Comparison of ENCODE assay signal across 1 cellular context in the genomic region with DNA sequence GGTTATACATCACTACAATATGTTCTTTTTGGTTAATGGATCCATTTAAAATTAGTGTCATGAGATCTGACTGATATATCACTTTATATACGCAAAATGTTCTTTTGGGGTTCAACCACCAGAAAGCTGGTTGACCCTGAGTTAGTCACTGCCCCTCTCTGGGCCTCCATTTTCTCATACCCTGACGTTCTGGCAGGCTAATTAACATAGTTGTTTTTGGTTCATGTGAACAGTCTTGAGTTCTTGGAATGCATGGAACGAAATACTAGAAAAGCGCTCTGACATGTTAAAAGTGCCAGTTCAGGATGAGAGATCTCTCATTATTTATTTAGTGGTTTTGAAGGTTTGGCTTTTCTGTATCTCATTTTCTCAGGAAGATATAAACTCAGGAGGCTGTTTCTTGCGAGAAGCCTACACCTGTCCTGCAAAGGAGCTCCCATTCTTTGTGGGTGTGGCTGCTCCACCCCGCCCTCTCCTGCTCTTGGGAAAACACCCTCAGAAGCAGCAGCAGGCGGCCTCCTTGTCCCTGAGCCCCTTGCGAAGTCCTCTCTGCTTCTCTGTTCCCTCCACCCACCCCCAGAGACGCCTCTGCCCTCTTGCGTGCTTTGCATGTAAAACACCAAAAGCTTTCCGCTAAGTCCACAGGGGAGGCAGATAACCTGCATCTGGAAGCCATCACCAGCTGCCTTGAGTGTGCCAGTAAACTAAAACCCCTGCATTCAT.
TF ChIP-seq lines count a peak whose summit lies in the region.

No MANE protein-coding gene starts in this region.

TF ChIP-seq in HEK293, 187 proteins besides CTCF, POLR2A, EP300 and RAD21 (continued from another document and continues in another):
- TF ChIP-seq ZNF776 (tag by site-specific recombination; IDR thresholded peaks at IDR 0.05; ENCODE audit: borderline replicate concordance) (no peak), ZNF37A (tag by site-specific recombination; IDR thresholded peaks at IDR 0.05) (no peak), ZBTB17 (tag by site-specific recombination; IDR thresholded peaks at IDR 0.05) (0 out of 2 replicates have a peak, but pooled peaks have one; percentile 10), ZNF433 (tag by site-specific recombination; IDR thresholded peaks at IDR 0.05; ENCODE audit: low read depth) (no peak), FEZF1 (tag by site-specific recombination; IDR thresholded peaks at IDR 0.05) (no peak), ZNF426 (tag by site-specific recombination; IDR thresholded peaks at IDR 0.05) (no peak), KLF16 (tag by site-specific recombination; IDR thresholded peaks at IDR 0.05) (no peak), ZNF350 (tag by site-specific recombination; IDR thresholded peaks at IDR 0.05) (no peak), ZNF600 (tag by site-specific recombination; IDR thresholded peaks at IDR 0.05) (no peak), ZSCAN16 (tag by site-specific recombination; IDR thresholded peaks at IDR 0.05) (no peak), ZNF223 (tag by site-specific recombination; IDR thresholded peaks at IDR 0.05) (no peak), MYNN (tag by site-specific recombination; IDR thresholded peaks at IDR 0.05; ENCODE audit: borderline replicate concordance) (no peak), ZNF366 (tag by site-specific recombination; conservative IDR thresholded peaks at IDR 0.05) (no peak), SP2 (tag by site-specific recombination; IDR thresholded peaks at IDR 0.05) (no peak), ZNF654 (tag by site-specific recombination; IDR thresholded peaks at IDR 0.05; ENCODE audit: low read depth) (no peak), ZNF174 (tag by site-specific recombination; IDR thresholded peaks at IDR 0.05) (no peak), ZNF626 (tag by site-specific recombination; IDR thresholded peaks at IDR 0.05) (no peak), ZNF423 (tag by site-specific recombination; IDR thresholded peaks at IDR 0.05) (no peak), ZNF843 (tag by site-specific recombination; IDR thresholded peaks at IDR 0.05) (peak; percentile 59; the same call in 1 of the 2 replicates), ZNF24 (tag by site-specific recombination; IDR thresholded peaks at IDR 0.05) (no peak), GLIS1 (tag by site-specific recombination; IDR thresholded peaks at IDR 0.05) (peak; percentile 88), ZNF785 (tag by site-specific recombination; IDR thresholded peaks at IDR 0.05) (no peak), ZNF777 (tag by site-specific recombination; IDR thresholded peaks at IDR 0.05; ENCODE audit: borderline replicate concordance) (no peak), ZNF747 (tag by site-specific recombination; IDR thresholded peaks at IDR 0.05) (no peak), ZNF623 (tag by site-specific recombination; IDR thresholded peaks at IDR 0.05) (no peak), ZBTB48 (tag by site-specific recombination; IDR thresholded peaks at IDR 0.05) (peak; percentile 46; the same call in 1 of the 2 replicates), ZBTB1 (tag by site-specific recombination; IDR thresholded peaks at IDR 0.05) (no peak), ZNF138 (tag by site-specific recombination; IDR thresholded peaks at IDR 0.05; ENCODE audit: borderline replicate concordance) (no peak)
- TF ChIP-seq, protein P1, sequence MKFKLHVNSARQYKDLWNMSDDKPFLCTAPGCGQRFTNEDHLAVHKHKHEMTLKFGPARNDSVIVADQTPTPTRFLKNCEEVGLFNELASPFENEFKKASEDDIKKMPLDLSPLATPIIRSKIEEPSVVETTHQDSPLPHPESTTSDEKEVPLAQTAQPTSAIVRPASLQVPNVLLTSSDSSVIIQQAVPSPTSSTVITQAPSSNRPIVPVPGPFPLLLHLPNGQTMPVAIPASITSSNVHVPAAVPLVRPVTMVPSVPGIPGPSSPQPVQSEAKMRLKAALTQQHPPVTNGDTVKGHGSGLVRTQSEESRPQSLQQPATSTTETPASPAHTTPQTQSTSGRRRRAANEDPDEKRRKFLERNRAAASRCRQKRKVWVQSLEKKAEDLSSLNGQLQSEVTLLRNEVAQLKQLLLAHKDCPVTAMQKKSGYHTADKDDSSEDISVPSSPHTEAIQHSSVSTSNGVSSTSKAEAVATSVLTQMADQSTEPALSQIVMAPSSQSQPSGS (tag by site-specific recombination; IDR thresholded peaks at IDR 0.05; ENCODE audit: low read depth), result no peak
- TF ChIP-seq, protein P2, sequence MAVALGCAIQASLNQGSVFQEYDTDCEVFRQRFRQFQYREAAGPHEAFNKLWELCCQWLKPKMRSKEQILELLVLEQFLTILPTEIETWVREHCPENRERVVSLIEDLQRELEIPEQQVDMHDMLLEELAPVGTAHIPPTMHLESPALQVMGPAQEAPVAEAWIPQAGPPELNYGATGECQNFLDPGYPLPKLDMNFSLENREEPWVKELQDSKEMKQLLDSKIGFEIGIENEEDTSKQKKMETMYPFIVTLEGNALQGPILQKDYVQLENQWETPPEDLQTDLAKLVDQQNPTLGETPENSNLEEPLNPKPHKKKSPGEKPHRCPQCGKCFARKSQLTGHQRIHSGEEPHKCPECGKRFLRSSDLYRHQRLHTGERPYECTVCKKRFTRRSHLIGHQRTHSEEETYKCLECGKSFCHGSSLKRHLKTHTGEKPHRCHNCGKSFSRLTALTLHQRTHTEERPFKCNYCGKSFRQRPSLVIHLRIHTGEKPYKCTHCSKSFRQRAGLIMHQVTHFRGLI (tag by site-specific recombination; IDR thresholded peaks at IDR 0.05), result no peak
- TF ChIP-seq, protein P3, sequence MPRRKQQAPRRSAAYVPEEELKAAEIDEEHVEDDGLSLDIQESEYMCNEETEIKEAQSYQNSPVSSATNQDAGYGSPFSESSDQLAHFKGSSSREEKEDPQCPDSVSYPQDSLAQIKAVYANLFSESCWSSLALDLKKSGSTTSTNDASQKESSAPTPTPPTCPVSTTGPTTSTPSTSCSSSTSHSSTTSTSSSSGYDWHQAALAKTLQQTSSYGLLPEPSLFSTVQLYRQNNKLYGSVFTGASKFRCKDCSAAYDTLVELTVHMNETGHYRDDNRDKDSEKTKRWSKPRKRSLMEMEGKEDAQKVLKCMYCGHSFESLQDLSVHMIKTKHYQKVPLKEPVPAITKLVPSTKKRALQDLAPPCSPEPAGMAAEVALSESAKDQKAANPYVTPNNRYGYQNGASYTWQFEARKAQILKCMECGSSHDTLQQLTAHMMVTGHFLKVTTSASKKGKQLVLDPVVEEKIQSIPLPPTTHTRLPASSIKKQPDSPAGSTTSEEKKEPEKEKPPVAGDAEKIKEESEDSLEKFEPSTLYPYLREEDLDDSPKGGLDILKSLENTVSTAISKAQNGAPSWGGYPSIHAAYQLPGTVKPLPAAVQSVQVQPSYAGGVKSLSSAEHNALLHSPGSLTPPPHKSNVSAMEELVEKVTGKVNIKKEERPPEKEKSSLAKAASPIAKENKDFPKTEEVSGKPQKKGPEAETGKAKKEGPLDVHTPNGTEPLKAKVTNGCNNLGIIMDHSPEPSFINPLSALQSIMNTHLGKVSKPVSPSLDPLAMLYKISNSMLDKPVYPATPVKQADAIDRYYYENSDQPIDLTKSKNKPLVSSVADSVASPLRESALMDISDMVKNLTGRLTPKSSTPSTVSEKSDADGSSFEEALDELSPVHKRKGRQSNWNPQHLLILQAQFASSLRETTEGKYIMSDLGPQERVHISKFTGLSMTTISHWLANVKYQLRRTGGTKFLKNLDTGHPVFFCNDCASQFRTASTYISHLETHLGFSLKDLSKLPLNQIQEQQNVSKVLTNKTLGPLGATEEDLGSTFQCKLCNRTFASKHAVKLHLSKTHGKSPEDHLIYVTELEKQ (tag by site-specific recombination; IDR thresholded peaks at IDR 0.05; ENCODE audit: borderline replicate concordance), result peak; percentile 48; the same call in 1 of the 2 replicates
- TF ChIP-seq, protein P4, sequence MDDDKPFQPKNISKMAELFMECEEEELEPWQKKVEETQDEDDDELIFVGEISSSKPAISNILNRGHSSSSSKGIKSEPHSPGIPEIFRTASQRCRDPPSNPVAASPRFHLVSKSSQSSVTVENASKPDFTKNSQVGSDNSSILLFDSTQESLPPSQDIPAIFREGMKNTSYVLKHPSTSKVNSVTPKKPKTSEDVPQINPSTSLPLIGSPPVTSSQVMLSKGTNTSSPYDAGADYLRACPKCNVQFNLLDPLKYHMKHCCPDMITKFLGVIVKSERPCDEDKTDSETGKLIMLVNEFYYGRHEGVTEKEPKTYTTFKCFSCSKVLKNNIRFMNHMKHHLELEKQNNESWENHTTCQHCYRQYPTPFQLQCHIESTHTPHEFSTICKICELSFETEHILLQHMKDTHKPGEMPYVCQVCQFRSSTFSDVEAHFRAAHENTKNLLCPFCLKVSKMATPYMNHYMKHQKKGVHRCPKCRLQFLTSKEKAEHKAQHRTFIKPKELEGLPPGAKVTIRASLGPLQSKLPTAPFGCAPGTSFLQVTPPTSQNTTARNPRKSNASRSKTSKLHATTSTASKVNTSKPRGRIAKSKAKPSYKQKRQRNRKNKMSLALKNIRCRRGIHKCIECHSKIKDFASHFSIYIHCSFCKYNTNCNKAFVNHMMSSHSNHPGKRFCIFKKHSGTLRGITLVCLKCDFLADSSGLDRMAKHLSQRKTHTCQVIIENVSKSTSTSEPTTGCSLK (tag by site-specific recombination; IDR thresholded peaks at IDR 0.05), result no peak
- TF ChIP-seq, protein P5, sequence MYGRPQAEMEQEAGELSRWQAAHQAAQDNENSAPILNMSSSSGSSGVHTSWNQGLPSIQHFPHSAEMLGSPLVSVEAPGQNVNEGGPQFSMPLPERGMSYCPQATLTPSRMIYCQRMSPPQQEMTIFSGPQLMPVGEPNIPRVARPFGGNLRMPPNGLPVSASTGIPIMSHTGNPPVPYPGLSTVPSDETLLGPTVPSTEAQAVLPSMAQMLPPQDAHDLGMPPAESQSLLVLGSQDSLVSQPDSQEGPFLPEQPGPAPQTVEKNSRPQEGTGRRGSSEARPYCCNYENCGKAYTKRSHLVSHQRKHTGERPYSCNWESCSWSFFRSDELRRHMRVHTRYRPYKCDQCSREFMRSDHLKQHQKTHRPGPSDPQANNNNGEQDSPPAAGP (tag by site-specific recombination; IDR thresholded peaks at IDR 0.05), result no peak
- TF ChIP-seq, protein P6, sequence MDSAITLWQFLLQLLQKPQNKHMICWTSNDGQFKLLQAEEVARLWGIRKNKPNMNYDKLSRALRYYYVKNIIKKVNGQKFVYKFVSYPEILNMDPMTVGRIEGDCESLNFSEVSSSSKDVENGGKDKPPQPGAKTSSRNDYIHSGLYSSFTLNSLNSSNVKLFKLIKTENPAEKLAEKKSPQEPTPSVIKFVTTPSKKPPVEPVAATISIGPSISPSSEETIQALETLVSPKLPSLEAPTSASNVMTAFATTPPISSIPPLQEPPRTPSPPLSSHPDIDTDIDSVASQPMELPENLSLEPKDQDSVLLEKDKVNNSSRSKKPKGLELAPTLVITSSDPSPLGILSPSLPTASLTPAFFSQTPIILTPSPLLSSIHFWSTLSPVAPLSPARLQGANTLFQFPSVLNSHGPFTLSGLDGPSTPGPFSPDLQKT (IDR thresholded peaks at IDR 0.05; ENCODE audit: borderline replicate concordance, low read depth, low read length), result no peak
- TF ChIP-seq, protein P7, sequence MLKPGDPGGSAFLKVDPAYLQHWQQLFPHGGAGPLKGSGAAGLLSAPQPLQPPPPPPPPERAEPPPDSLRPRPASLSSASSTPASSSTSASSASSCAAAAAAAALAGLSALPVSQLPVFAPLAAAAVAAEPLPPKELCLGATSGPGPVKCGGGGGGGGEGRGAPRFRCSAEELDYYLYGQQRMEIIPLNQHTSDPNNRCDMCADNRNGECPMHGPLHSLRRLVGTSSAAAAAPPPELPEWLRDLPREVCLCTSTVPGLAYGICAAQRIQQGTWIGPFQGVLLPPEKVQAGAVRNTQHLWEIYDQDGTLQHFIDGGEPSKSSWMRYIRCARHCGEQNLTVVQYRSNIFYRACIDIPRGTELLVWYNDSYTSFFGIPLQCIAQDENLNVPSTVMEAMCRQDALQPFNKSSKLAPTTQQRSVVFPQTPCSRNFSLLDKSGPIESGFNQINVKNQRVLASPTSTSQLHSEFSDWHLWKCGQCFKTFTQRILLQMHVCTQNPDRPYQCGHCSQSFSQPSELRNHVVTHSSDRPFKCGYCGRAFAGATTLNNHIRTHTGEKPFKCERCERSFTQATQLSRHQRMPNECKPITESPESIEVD (tag by site-specific recombination; IDR thresholded peaks at IDR 0.05), result peak; percentile 93
- TF ChIP-seq, protein P8, sequence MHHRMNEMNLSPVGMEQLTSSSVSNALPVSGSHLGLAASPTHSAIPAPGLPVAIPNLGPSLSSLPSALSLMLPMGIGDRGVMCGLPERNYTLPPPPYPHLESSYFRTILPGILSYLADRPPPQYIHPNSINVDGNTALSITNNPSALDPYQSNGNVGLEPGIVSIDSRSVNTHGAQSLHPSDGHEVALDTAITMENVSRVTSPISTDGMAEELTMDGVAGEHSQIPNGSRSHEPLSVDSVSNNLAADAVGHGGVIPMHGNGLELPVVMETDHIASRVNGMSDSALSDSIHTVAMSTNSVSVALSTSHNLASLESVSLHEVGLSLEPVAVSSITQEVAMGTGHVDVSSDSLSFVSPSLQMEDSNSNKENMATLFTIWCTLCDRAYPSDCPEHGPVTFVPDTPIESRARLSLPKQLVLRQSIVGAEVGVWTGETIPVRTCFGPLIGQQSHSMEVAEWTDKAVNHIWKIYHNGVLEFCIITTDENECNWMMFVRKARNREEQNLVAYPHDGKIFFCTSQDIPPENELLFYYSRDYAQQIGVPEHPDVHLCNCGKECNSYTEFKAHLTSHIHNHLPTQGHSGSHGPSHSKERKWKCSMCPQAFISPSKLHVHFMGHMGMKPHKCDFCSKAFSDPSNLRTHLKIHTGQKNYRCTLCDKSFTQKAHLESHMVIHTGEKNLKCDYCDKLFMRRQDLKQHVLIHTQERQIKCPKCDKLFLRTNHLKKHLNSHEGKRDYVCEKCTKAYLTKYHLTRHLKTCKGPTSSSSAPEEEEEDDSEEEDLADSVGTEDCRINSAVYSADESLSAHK (tag by site-specific recombination; IDR thresholded peaks at IDR 0.05), result 0 out of 2 replicates have a peak, but pooled peaks have one; percentile 27
- TF ChIP-seq, protein P9, sequence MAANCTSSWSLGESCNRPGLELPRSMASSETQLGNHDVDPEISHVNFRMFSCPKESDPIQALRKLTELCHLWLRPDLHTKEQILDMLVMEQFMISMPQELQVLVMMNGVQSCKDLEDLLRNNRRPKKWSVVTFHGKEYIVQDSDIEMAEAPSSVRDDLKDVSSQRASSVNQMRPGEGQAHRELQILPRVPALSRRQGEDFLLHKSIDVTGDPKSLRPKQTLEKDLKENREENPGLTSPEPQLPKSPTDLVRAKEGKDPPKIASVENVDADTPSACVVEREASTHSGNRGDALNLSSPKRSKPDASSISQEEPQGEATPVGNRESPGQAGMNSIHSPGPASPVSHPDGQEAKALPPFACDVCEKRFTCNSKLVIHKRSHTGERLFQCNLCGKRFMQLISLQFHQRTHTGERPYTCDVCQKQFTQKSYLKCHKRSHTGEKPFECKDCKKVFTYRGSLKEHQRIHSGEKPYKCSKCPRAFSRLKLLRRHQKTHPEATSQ (tag by site-specific recombination; IDR thresholded peaks at IDR 0.05), result no peak
- TF ChIP-seq, protein P10, sequence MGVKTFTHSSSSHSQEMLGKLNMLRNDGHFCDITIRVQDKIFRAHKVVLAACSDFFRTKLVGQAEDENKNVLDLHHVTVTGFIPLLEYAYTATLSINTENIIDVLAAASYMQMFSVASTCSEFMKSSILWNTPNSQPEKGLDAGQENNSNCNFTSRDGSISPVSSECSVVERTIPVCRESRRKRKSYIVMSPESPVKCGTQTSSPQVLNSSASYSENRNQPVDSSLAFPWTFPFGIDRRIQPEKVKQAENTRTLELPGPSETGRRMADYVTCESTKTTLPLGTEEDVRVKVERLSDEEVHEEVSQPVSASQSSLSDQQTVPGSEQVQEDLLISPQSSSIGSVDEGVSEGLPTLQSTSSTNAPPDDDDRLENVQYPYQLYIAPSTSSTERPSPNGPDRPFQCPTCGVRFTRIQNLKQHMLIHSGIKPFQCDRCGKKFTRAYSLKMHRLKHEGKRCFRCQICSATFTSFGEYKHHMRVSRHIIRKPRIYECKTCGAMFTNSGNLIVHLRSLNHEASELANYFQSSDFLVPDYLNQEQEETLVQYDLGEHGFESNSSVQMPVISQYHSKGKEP (tag by site-specific recombination; IDR thresholded peaks at IDR 0.05), result peak; percentile 86
